In the genomic region with DNA sequence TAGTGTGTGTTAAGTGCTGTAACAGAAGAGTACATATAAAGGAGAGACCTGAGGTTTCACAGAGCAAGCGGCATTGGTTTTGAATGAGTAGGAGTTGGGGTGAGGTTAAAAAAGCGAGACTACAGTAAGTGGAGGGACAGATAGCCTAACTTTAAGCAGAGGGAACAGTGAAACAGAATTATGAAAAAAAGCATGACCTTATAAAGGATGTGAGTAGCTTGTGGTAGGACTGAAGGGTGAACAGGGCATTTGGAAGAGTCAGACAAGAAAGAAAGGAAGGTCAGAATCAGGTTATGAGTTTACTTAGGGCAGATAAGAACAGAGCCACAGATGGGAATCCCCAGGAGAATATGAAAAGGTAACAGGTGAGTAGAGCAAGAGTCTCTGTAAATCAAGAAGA, we compare ENCODE assay signal across 17 cellular contexts.
DNase-seq lines count a peak whose midpoint lies in the region; ATAC-seq and TF ChIP-seq lines count a peak whose summit lies in the region.
"Had no signal": no experiment of that assay in that cellular context is flagged by ENCODE, and none has a peak within 500 bp of the region (broad histone marks: within the 10 kb centered on the region; RNA-seq: fewer than 3 reads in every experiment).

No MANE protein-coding gene starts in this region.

- DNase-seq in GM20000 (ENCODE audit: low spot score) (peak; percentile 39), HPDE6-E6E7 (ENCODE audit: extremely low spot score) (no peak), NCI-H510A treated with DMSO at 0.1 percent for 48 hours (lab: John Stamatoyannopoulos, UW) (no peak)
- DNase-seq in stimulated activated CD4-positive, alpha-beta T cell treated with anti-CD3 and anti-CD28 coated beads, Interleukin-4, amount 100 ng/mL, for 4 hours = no peak
- DNase-seq in activated CD8-positive, alpha-beta memory T cell treated with anti-CD3 and anti-CD28 coated beads, Interleukin-2, amount 50 U/mL, for 48 hours = no peak
- DNase-seq: effector CD8-positive, alpha-beta T cell; foreskin keratinocyte; mesenchymal stem cell; NCI-H1048; NCI-H345; PC-9; stimulated activated naive CD4-positive, alpha-beta T cell treated with Interleukin-2 at 50 U/mL for 16 hours had no signal

- peak overlapping the region; percentile 33 for H3K27ac ChIP-seq in VCaP
- H3K27ac ChIP-seq: foreskin keratinocyte, PC-9, vagina had no signal

- ATAC-seq in GM18499 (IDR thresholded peaks at IDR 0.05; ENCODE audit: insufficient read depth, unreplicated experiment) (peak; percentile 66), HG02884 (IDR thresholded peaks at IDR 0.05; ENCODE audit: unreplicated experiment) (peak; percentile 66)
- ATAC-seq: foreskin keratinocyte, sciatic nerve had no signal

- TF ChIP-seq CTCF in GM20000 (IDR thresholded peaks at IDR 0.05; ENCODE audit: extremely low read depth, missing control alignments) (no peak), VCaP (conservative IDR thresholded peaks at IDR 0.05) (no peak)
